ENCODE assay signal across 8 cellular contexts in the genomic region with DNA sequence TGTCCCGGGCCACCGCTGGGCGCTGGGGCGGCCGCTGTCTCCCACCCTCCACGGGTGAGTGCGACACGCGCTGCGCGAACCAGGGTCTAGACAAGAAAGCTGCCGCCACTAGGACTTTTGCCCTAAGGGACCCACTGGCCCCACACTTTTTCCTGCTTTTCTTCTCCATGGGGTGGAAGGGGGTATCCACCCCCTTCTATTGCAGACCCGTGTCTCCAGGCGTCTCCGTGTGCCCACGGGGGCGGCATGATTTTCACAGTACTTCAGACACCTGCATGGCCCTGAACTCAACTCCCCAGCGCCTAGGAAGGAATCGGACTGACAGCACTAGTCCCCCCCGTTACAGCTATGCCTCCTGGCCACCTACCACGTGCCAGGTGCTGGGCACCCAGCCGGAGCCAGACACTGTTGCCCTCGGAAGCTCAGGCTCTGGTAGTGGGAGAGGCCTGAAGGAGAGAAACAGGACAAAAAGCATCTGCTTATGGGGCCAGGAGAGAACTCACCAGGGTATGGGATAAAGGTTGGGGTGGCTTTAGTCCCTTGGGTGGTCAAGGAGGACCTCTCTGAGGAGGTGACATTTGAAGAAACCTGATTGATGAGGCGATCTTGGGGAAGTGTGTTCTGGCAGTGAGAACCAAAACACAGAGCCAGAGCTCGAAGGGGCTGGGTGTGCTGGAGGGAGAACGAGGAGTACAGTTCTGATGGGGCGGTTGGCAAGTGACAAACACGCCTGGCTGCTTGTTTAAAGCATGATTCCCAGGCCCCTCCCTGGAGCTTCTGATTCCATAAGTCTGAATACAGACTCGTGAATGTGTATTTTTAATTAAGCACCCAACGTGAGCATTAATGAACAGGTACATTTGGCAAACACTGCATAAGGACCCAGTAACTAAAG. TPM values are rescaled to one million over a fixed set of nuclear protein-coding genes. Genes with fewer than 3 reads are reported as not detected.
DNase-seq lines count a peak whose midpoint lies in the region; ATAC-seq and TF ChIP-seq lines count a peak whose summit lies in the region.

No MANE protein-coding gene starts in this region.

- peaks cover 32% of the 10 kb centered on the region for H3K4me1 ChIP-seq in body of pancreas
- H3K4me1 ChIP-seq in mesodermal cell (ENCODE audit: control insufficient read depth, insufficient read depth, low read length, poor library complexity, severe bottlenecking), result peaks cover 19% of the 10 kb centered on the region

- WGBS in body of pancreas, 2 donors, result 14 to 22% methylated on average over 24 to 30 of the region's 30 CpGs
- WGBS in mesodermal cell (ENCODE audit: insufficient coverage in 2 of 2), 2 experiments, result 30 to 37% methylated on average over 19 to 29 of the region's 30 CpGs

- H3K27me3 ChIP-seq in body of pancreas, result no peaks in the 10 kb centered on the region

- DNase-seq in Right ventricle myocardium superior (no peak), left cardiac atrium (no peak), body of pancreas (peak in 1 of 4 donors; percentile 35), LoVo (ENCODE audit: low spot score) (no peak), substantia nigra (lab: John Stamatoyannopoulos, UW) (no peak), nucleus accumbens (lab: John Stamatoyannopoulos, UW) (no peak)

- ATAC-seq in Right ventricle myocardium superior (ENCODE audit: poor library complexity) (peak; percentile 4), left cardiac atrium (no peak), body of pancreas (no peak), HG03460 (IDR thresholded peaks at IDR 0.05; ENCODE audit: unreplicated experiment) (no peak)

- H3K4me3 ChIP-seq in body of pancreas (no peak overlapping the region), mesodermal cell (ENCODE audit: extremely low read depth, insufficient read depth, low read length, poor library complexity, severe bottlenecking) (peak overlapping the region; percentile 23)

- TF ChIP-seq CTCF in body of pancreas (IDR thresholded peaks at IDR 0.05), result no peak

- no peaks in the 10 kb centered on the region for H3K36me3 ChIP-seq in body of pancreas (replicated peaks in 1 of 2; ENCODE audit: insufficient read depth in 1 of 2, low read depth in 2 of 2)
- H3K36me3 ChIP-seq in mesodermal cell (ENCODE audit: control insufficient read depth, insufficient read depth, low read length), result no peaks in the 10 kb centered on the region

- H3K9me3 ChIP-seq in body of pancreas, result no peaks in the 10 kb centered on the region
- no peaks in the 10 kb centered on the region for H3K9me3 ChIP-seq in mesodermal cell (ENCODE audit: control insufficient read depth, low read length)

- H3K27ac ChIP-seq in body of pancreas (peak overlapping the region in 1 of 4 donors; percentile 81), mesodermal cell (ENCODE audit: low read depth, low read length, severe bottlenecking) (no peak overlapping the region), substantia nigra (ENCODE audit: low read depth, low read length, poor library complexity, severe bottlenecking) (no peak overlapping the region)

- intact Hi-C loops in Right ventricle myocardium superior (cut with DNase I), result no loop called here
- intact Hi-C loops in left cardiac atrium (cut with DNase I), result no loop called here
- intact Hi-C loops in body of pancreas (cut with DNase I), result no loop called here

- TF ChIP-seq POLR2A in body of pancreas (IDR thresholded peaks at IDR 0.05), result peak in 2 of 3 donors; percentile 9 to 14

RNA-seq across cellular contexts. Expression of gene NFATC2, which starts 0.6 kb away (rescaled TPM):
- 2.0 TPM for total RNA-seq in Right ventricle myocardium superior
- total RNA-seq in left cardiac atrium, result 1 to 10 TPM; 5.7 to 7.0 TPM
- 1 to 10 TPM; 4.9 to 7.6 TPM for total RNA-seq in body of pancreas
- polyA plus RNA-seq in mesodermal cell (2013, experiment 1 of 2), result 3.4 TPM
- polyA plus RNA-seq in mesodermal cell (2013, experiment 2 of 2), result 1.9 TPM
